1 cellular context compared by ENCODE assay signal in genomic region chr1:43351421-43352350, GRCh38.
TF ChIP-seq lines count a peak whose summit lies in the region.

No MANE protein-coding gene starts in this region.

TF ChIP-seq in K562, 482 proteins besides CTCF, POLR2A, EP300 and RAD21:
- TF ChIP-seq YY1 (IDR thresholded peaks at IDR 0.05; ENCODE audit: borderline replicate concordance in 1 of 3, control insufficient read depth in 1 of 3, extremely low read depth in 1 of 3, insufficient read depth in 3 of 3, insufficient read length in 1 of 3, insufficient replicate concordance in 2 of 3, low read depth in 1 of 3, low read length in 2 of 3) (peak in 1 of 3 experiments; percentile 56), NR3C1 (CRISPR knock-in tag; IDR thresholded peaks at IDR 0.05) (no peak), PKNOX1 (IDR thresholded peaks at IDR 0.05) (peak; percentile 22; the same call in 1 of the 2 replicates)
- TF ChIP-seq, protein P1, sequence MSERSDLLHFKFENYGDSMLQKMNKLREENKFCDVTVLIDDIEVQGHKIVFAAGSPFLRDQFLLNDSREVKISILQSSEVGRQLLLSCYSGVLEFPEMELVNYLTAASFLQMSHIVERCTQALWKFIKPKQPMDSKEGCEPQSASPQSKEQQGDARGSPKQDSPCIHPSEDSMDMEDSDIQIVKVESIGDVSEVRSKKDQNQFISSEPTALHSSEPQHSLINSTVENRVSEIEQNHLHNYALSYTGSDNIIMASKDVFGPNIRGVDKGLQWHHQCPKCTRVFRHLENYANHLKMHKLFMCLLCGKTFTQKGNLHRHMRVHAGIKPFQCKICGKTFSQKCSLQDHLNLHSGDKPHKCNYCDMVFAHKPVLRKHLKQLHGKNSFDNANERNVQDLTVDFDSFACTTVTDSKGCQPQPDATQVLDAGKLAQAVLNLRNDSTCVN (CRISPR knock-in tag; IDR thresholded peaks at IDR 0.05): 0 out of 2 replicates have a peak, but pooled peaks have one; percentile 32
